In genomic region chr11:86047275-86047991, GRCh38 we compare ENCODE assay signal across 9 cellular contexts. TPM values are rescaled to one million over a fixed set of nuclear protein-coding genes. Genes with fewer than 3 reads are reported as not detected.
DNase-seq lines count a peak whose midpoint lies in the region; ATAC-seq and TF ChIP-seq lines count a peak whose summit lies in the region.
"Had no signal": no experiment of that assay in that cellular context is flagged by ENCODE, and none has a peak within 500 bp of the region (broad histone marks: within the 10 kb centered on the region; RNA-seq: fewer than 3 reads in every experiment).

No MANE protein-coding gene starts in this region.

- peak; percentile 27 for ATAC-seq in GM18520 (IDR thresholded peaks at IDR 0.05; ENCODE audit: unreplicated experiment)
- ATAC-seq in HG03460 (IDR thresholded peaks at IDR 0.05; ENCODE audit: unreplicated experiment): peak; percentile 47
- ATAC-seq in activated naive CD4-positive, alpha-beta T cell treated with anti-CD3 and anti-CD28 coated beads, Interleukin-2, amount 50 U/mL, for 72 hours: peak; percentile 72 to 89
- peak in 3 of 4 donors; percentile 39 to 68 (median 60) for ATAC-seq in psoas muscle
- no peak for ATAC-seq in HG03521 (IDR thresholded peaks at IDR 0.05; ENCODE audit: unreplicated experiment)

- no peak for DNase-seq in activated naive CD4-positive, alpha-beta T cell treated with anti-CD3 and anti-CD28 coated beads, Interleukin-2, amount 50 U/mL, for 72 hours (ENCODE audit: low spot score in 2 of 2)
- DNase-seq in psoas muscle (no peak), NCI-H2029 (lab: John Stamatoyannopoulos, UW) (no peak), DMS79 (lab: John Stamatoyannopoulos, UW) (no peak), NCI-H1694 treated with DMSO at 0.1 percent for 48 hours (lab: John Stamatoyannopoulos, UW) (no peak)

- H3K27ac ChIP-seq in psoas muscle: peak overlapping the region; percentile 38
- H3K27ac ChIP-seq: KMS-11 had no signal

- peaks cover 5 to 9% of the 10 kb centered on the region in 2 donors for H3K9me3 Mint-ChIP-seq in activated naive CD4-positive, alpha-beta T cell treated with anti-CD3 and anti-CD28 coated beads, Interleukin-2, amount 50 U/mL, for 72 hours

- H3K4me3 ChIP-seq in psoas muscle: no peak overlapping the region

- TF ChIP-seq CTCF in psoas muscle (IDR thresholded peaks at IDR 0.05): no peak

- peak overlapping the region; percentile 89 to 99 for H3K27ac Mint-ChIP-seq in activated naive CD4-positive, alpha-beta T cell treated with anti-CD3 and anti-CD28 coated beads, Interleukin-2, amount 50 U/mL, for 72 hours

- no peaks in the 10 kb centered on the region for H3K9me3 ChIP-seq in psoas muscle

- H3K4me1 ChIP-seq in psoas muscle: peaks cover 75% of the 10 kb centered on the region

- WGBS in psoas muscle, 3 donors: 73 to 87% (median 79%) methylated on average over 10 of the region's 10 CpGs

- H3K36me3 Mint-ChIP-seq in activated naive CD4-positive, alpha-beta T cell treated with anti-CD3 and anti-CD28 coated beads, Interleukin-2, amount 50 U/mL, for 72 hours: peaks cover 0 to 23% of the 10 kb centered on the region in 2 donors

- H3K27me3 ChIP-seq in psoas muscle (ENCODE audit: insufficient read depth in 3 of 3, low read length in 2 of 3): no peaks in the 10 kb centered on the region

- H3K36me3 ChIP-seq in psoas muscle (ENCODE audit: insufficient read depth in 1 of 2, low read depth in 1 of 2): no peaks in the 10 kb centered on the region

- intact Hi-C loops in psoas muscle (cut with DNase I): no loop called here

RNA-seq across cellular contexts. Expression of gene PICALM, which starts 21.5 kb away (rescaled TPM):
- total RNA-seq in activated naive CD4-positive, alpha-beta T cell treated with anti-CD3 and anti-CD28 coated beads, Interleukin-2, amount 50 U/mL, for 72 hours: 10 to 100 TPM; 65.4 to 82.1 TPM
- 100 to 1,000 TPM in 3 of 4 donors, 10 to 100 TPM in 1; 79.8 to 123 (median 115) TPM for total RNA-seq in psoas muscle
- 10 to 100 TPM; 42.0 to 89.1 (median 60.9) TPM for polyA plus RNA-seq in psoas muscle
